Comparison of ENCODE assay signal across 1 cellular context in the genomic region with DNA sequence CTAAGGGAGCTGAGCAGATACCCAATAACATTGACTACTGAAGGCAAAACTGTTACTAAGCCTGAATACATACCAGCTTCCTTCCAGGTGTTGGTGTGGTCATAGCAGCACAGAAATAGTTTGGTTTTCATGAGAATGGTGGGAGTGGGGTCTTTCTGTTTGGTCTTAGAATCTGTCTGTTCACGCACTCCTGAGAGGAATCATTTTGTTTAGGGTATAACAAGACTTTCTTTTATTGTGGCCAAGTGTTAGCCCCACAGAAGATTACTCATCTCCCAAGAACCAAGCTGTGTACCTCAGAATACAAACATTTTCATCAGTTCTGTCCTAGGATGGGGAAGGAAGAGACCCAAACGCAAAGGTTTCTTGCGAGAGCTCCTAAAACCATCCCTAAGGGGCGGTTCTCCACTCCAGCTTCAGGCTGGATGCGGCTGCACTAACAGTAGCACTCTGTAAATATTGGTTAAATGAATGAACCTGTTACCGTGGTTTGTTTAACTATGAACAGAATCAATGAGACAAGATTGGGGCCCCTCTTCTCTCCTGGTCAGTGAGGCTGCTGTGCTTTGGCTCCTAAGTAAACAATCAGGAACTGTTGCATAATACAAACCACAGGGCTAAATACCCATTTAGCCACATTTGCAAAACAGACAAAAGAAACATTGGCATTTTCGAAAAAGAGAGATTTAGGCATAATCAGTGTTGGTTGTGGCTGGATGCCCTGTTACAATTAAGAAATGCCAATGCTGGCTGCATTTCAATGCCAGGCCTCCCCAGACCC.
TF ChIP-seq lines count a peak whose summit lies in the region.

No MANE protein-coding gene starts in this region.

TF ChIP-seq in HepG2, 621 proteins besides CTCF, POLR2A, EP300 and RAD21 (continued from another document and continues in another):
- TF ChIP-seq, protein P1, sequence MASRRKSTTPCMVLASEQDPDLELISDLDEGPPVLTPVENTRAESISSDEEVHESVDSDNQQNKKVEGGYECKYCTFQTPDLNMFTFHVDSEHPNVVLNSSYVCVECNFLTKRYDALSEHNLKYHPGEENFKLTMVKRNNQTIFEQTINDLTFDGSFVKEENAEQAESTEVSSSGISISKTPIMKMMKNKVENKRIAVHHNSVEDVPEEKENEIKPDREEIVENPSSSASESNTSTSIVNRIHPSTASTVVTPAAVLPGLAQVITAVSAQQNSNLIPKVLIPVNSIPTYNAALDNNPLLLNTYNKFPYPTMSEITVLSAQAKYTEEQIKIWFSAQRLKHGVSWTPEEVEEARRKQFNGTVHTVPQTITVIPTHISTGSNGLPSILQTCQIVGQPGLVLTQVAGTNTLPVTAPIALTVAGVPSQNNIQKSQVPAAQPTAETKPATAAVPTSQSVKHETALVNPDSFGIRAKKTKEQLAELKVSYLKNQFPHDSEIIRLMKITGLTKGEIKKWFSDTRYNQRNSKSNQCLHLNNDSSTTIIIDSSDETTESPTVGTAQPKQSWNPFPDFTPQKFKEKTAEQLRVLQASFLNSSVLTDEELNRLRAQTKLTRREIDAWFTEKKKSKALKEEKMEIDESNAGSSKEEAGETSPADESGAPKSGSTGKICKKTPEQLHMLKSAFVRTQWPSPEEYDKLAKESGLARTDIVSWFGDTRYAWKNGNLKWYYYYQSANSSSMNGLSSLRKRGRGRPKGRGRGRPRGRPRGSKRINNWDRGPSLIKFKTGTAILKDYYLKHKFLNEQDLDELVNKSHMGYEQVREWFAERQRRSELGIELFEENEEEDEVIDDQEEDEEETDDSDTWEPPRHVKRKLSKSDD (CRISPR knock-in tag; IDR thresholded peaks at IDR 0.05; ENCODE audit: low read depth), result peak; percentile 55; the same call in 1 of the 2 replicates
- TF ChIP-seq TCF7 (IDR thresholded peaks at IDR 0.05; ENCODE audit: low read depth), result peak; percentile 89
- TF ChIP-seq MYPOP (CRISPR knock-in tag; IDR thresholded peaks at IDR 0.05), result peak; percentile 95; the same call in 1 of the 2 replicates
- no peak for TF ChIP-seq NFE2L1 (CRISPR knock-in tag; IDR thresholded peaks at IDR 0.05; ENCODE audit: borderline replicate concordance)
- TF ChIP-seq NR2F6 (IDR thresholded peaks at IDR 0.05), result peak; percentile 83
- peak; percentile 88 for TF ChIP-seq NR2F6 (CRISPR knock-in tag; IDR thresholded peaks at IDR 0.05)
- TF ChIP-seq, protein P2, sequence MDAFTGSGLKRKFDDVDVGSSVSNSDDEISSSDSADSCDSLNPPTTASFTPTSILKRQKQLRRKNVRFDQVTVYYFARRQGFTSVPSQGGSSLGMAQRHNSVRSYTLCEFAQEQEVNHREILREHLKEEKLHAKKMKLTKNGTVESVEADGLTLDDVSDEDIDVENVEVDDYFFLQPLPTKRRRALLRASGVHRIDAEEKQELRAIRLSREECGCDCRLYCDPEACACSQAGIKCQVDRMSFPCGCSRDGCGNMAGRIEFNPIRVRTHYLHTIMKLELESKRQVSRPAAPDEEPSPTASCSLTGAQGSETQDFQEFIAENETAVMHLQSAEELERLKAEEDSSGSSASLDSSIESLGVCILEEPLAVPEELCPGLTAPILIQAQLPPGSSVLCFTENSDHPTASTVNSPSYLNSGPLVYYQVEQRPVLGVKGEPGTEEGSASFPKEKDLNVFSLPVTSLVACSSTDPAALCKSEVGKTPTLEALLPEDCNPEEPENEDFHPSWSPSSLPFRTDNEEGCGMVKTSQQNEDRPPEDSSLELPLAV (CRISPR knock-in tag; conservative IDR thresholded peaks at IDR 0.05; ENCODE audit: low read depth), result no peak
- TF ChIP-seq, protein P3, sequence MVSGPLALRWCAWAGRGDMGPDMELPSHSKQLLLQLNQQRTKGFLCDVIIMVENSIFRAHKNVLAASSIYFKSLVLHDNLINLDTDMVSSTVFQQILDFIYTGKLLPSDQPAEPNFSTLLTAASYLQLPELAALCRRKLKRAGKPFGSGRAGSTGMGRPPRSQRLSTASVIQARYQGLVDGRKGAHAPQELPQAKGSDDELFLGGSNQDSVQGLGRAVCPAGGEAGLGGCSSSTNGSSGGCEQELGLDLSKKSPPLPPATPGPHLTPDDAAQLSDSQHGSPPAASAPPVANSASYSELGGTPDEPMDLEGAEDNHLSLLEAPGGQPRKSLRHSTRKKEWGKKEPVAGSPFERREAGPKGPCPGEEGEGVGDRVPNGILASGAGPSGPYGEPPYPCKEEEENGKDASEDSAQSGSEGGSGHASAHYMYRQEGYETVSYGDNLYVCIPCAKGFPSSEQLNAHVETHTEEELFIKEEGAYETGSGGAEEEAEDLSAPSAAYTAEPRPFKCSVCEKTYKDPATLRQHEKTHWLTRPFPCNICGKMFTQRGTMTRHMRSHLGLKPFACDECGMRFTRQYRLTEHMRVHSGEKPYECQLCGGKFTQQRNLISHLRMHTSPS (CRISPR knock-in tag; IDR thresholded peaks at IDR 0.05; ENCODE audit: low read depth), result peak; percentile 47; the same call in 1 of the 2 replicates
- no peak for TF ChIP-seq GPN1 (CRISPR knock-in tag; IDR thresholded peaks at IDR 0.05; ENCODE audit: borderline replicate concordance)
- no peak for TF ChIP-seq ZXDC (CRISPR knock-in tag; IDR thresholded peaks at IDR 0.05)
- no peak for TF ChIP-seq PCBP2 (optimal IDR thresholded peaks at IDR 0.05; ENCODE audit: low read depth, low read length, poor library complexity, severe bottlenecking)
- no peak for TF ChIP-seq ZSCAN29 (CRISPR knock-in tag; conservative IDR thresholded peaks at IDR 0.05)
- TF ChIP-seq NONO (IDR thresholded peaks at IDR 0.05), result no peak
- peak; percentile 93 for TF ChIP-seq NONO (CRISPR knock-in tag; conservative IDR thresholded peaks at IDR 0.05)
- peak; percentile 88 for TF ChIP-seq SIX1 (CRISPR knock-in tag; IDR thresholded peaks at IDR 0.05; ENCODE audit: borderline replicate concordance)
- TF ChIP-seq CHD2 (IDR thresholded peaks at IDR 0.05; ENCODE audit: low read depth, low read length), result no peak
- TF ChIP-seq DNMT3B (CRISPR knock-in tag; conservative IDR thresholded peaks at IDR 0.05), result peak; percentile 86; the same call in 1 of the 2 replicates
- TF ChIP-seq EZH2 (conservative IDR thresholded peaks at IDR 0.05; ENCODE audit: low read depth, low read length), result no peak
- peak; percentile 34; the same call in 1 of the 2 replicates for TF ChIP-seq BHLHE40 (IDR thresholded peaks at IDR 0.05; ENCODE audit: low read length)
- TF ChIP-seq, protein P4, sequence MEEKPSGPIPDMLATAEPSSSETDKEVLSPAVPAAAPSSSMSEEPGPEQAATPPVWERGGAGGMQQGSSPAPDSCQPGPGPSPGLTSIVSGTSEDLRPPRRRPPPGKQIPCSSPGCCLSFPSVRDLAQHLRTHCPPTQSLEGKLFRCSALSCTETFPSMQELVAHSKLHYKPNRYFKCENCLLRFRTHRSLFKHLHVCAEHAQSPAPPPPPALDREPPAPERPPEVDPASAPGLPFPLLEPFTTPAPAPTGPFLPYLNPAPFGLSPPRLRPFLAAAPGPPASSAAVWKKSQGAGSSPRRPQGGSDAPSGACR (CRISPR knock-in tag; IDR thresholded peaks at IDR 0.05), result peak; percentile 62; the same call in 1 of the 2 replicates
- TF ChIP-seq ZNF530 (CRISPR knock-in tag; IDR thresholded peaks at IDR 0.05; ENCODE audit: low read depth), result no peak
- peak; percentile 91 for TF ChIP-seq ZEB1 (IDR thresholded peaks at IDR 0.05; ENCODE audit: insufficient replicate concordance, low read depth)
- no peak; the same call in 1 of the 2 replicates for TF ChIP-seq AHR (CRISPR knock-in tag; IDR thresholded peaks at IDR 0.05)
- TF ChIP-seq ARID4A (CRISPR knock-in tag; IDR thresholded peaks at IDR 0.05; ENCODE audit: borderline replicate concordance), result peak; percentile 49; the same call in 1 of the 2 replicates
- TF ChIP-seq HOMEZ (CRISPR knock-in tag; IDR thresholded peaks at IDR 0.05; ENCODE audit: low read depth), result peak; percentile 94
- no peak for TF ChIP-seq ZC3H4 (CRISPR knock-in tag; IDR thresholded peaks at IDR 0.05; ENCODE audit: borderline replicate concordance)
- no peak for TF ChIP-seq GLMP (CRISPR knock-in tag; IDR thresholded peaks at IDR 0.05; ENCODE audit: borderline replicate concordance)
- TF ChIP-seq ERF (CRISPR knock-in tag; IDR thresholded peaks at IDR 0.05), result peak; percentile 96
- TF ChIP-seq ZNF850 (CRISPR knock-in tag; conservative IDR thresholded peaks at IDR 0.05), result no peak
- TF ChIP-seq ZNF333 (CRISPR knock-in tag; IDR thresholded peaks at IDR 0.05; ENCODE audit: borderline replicate concordance), result no peak
- TF ChIP-seq NFIB (CRISPR knock-in tag; IDR thresholded peaks at IDR 0.05; ENCODE audit: borderline replicate concordance), result no peak
- TF ChIP-seq ZFP91 (CRISPR knock-in tag; IDR thresholded peaks at IDR 0.05; ENCODE audit: borderline replicate concordance), result no peak
